12 cellular contexts compared by ENCODE assay signal in genomic region chr1:2442676-2443075, GRCh38. TPM values are rescaled to one million over a fixed set of nuclear protein-coding genes. Genes with fewer than 3 reads are reported as not detected.
"Had no signal": no experiment of that assay in that cellular context is flagged by ENCODE, and none has a peak within 500 bp of the region (broad histone marks: within the 10 kb centered on the region; RNA-seq: fewer than 3 reads in every experiment).

No MANE protein-coding gene starts in this region.

- H3K4me1 Mint-ChIP-seq: activated CD4-positive, alpha-beta T cell treated with anti-CD3 and anti-CD28 coated beads for 36 hours had no signal

- H3K4me1 ChIP-seq: upper lobe of right lung had no signal

- H3K36me3 Mint-ChIP-seq: stimulated activated memory B cell treated with anti-CD40 and anti-IgM and Interleukin-4, amounts not matched to agents 10 μg/mL and 1 μg/mL and 100 μg/mL, for 72 hours had no signal

- H3K4me3 Mint-ChIP-seq: activated CD4-positive, alpha-beta T cell treated with anti-CD3 and anti-CD28 coated beads for 36 hours; activated CD8-positive, alpha-beta T cell treated with anti-CD3 and anti-CD28 coated beads, Interleukin-2, amount 10 ng/mL, durations not matched to agents 7 days and 5 days; activated T-helper 1 cell treated with anti-CD3 and anti-CD28 coated beads, Interleukin-12 subunit alpha, Interleukin-12 subunit beta, Interleukin-2, Interleukin-4 antibody, amounts not matched to agents 30 ng/mL and 10 ng/mL and 1 ng/mL, durations not matched to agents 14 hours and 24 hours and 36 hours; stimulated activated memory B cell treated with anti-CD40 and anti-IgM and Interleukin-4, amounts not matched to agents 10 μg/mL and 1 μg/mL and 100 μg/mL, for 72 hours had no signal

- H3K4me3 ChIP-seq: upper lobe of right lung had no signal

- H3K9me3 Mint-ChIP-seq: activated T-helper 1 cell treated with anti-CD3 and anti-CD28 coated beads, Interleukin-12 subunit alpha, Interleukin-12 subunit beta, Interleukin-2, Interleukin-4 antibody, amounts not matched to agents 30 ng/mL and 10 ng/mL and 1 ng/mL, durations not matched to agents 14 hours and 24 hours and 36 hours; stimulated activated memory B cell treated with anti-CD40 and anti-IgM and Interleukin-4, amounts not matched to agents 10 μg/mL and 1 μg/mL and 100 μg/mL, for 72 hours had no signal

- H3K27ac Mint-ChIP-seq: activated CD4-positive, alpha-beta T cell treated with anti-CD3 and anti-CD28 coated beads for 36 hours; activated CD8-positive, alpha-beta T cell treated with anti-CD3 and anti-CD28 coated beads, Interleukin-2, amount 10 ng/mL, durations not matched to agents 7 days and 5 days; activated T-helper 1 cell treated with anti-CD3 and anti-CD28 coated beads, Interleukin-12 subunit alpha, Interleukin-12 subunit beta, Interleukin-2, Interleukin-4 antibody, amounts not matched to agents 30 ng/mL and 10 ng/mL and 1 ng/mL, durations not matched to agents 14 hours and 24 hours and 36 hours; stimulated activated memory B cell treated with anti-CD40 and anti-IgM and Interleukin-4, amounts not matched to agents 10 μg/mL and 1 μg/mL and 100 μg/mL, for 72 hours had no signal

- H3K36me3 ChIP-seq: upper lobe of right lung had no signal

- H3K27ac ChIP-seq: upper lobe of right lung had no signal

- H3K9me3 ChIP-seq: upper lobe of right lung had no signal

- DNase-seq: activated CD4-positive, alpha-beta T cell treated with anti-CD3 and anti-CD28 coated beads for 36 hours; activated CD8-positive, alpha-beta T cell treated with anti-CD3 and anti-CD28 coated beads, Interleukin-2, amount 10 ng/mL, durations not matched to agents 7 days and 5 days; activated naive CD4-positive, alpha-beta T cell; dermis blood vessel endothelial cell; right cardiac atrium; T1000; upper lobe of right lung had no signal

- ATAC-seq: activated CD4-positive, alpha-beta T cell treated with anti-CD3 and anti-CD28 coated beads for 36 hours; activated CD8-positive, alpha-beta T cell treated with anti-CD3 and anti-CD28 coated beads, Interleukin-2, amount 10 ng/mL, durations not matched to agents 7 days and 5 days; esophagus mucosa; left lobe of liver; right cardiac atrium; stimulated activated memory B cell treated with anti-CD40 and anti-IgM and Interleukin-4, amounts not matched to agents 10 μg/mL and 1 μg/mL and 100 μg/mL, for 72 hours; upper lobe of right lung had no signal

RNA-seq across cellular contexts. Expression of gene PLCH2, which starts 33.4 kb away (rescaled TPM):
- total RNA-seq: SK-MEL-5 had no signal
